ENCODE assay signal across 1 cellular context in genomic region chr12:15910468-15910863, GRCh38.
TF ChIP-seq lines count a peak whose summit lies in the region.

No MANE protein-coding gene starts in this region.

TF ChIP-seq in HepG2, 621 proteins besides CTCF, POLR2A, EP300 and RAD21 (continued from another document):
- peak; percentile 60 for TF ChIP-seq NFE2L2 (IDR thresholded peaks at IDR 0.05; ENCODE audit: low read length)
TF ChIP-seq in HepG2: peak in this region for 1.
